Comparison of ENCODE assay signal across 8 cellular contexts in the genomic region with DNA sequence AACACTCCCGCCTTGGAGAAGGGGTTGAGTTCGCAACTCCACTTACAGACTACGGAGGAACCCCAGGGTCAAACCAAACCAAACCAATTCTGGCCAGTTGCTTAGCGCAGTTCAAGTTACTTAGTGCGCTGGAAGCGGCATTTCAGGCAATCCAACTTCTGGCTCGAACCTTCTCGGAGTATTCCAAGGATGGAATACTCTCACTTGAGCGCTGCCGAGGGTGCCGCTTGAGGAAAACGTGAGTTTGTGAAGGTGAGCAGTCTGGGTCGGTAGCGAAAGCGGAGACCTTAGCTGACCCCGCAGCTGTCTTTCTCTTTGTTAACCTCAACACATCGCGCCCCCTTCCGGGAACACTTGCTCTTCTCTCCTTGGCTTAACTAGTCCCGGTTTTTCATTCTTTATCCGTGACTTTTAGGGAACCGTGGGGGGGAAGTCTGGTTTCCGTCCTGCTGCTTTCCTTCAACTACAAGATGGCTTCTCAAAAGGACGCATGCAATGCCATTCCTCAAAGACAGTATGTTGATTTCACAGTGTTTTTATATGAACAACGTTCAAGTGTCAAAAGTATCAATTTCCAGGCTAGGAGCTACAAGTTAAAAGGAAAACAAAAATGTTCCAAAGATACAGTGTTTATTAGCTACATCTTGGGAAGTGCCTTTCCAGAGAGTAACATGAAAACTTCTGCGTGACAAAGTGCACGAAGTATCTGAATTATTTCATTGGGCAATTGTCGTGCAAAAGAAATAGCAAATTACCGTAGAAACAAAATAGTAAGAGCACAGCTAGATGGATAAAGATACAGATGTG. TPM values are rescaled to one million over a fixed set of nuclear protein-coding genes. Genes with fewer than 3 reads are reported as not detected.
DNase-seq lines count a peak whose midpoint lies in the region; ATAC-seq and TF ChIP-seq lines count a peak whose summit lies in the region.

No MANE protein-coding gene starts in this region.

- peak overlapping the region; percentile 100 for H3K27ac Mint-ChIP-seq in activated naive CD4-positive, alpha-beta T cell treated with anti-CD3 and anti-CD28 coated beads, Interleukin-2, amount 50 U/mL, for 24 hours
- H3K27ac Mint-ChIP-seq in glutamatergic neuron (ENCODE audit: unreplicated experiment) = peak overlapping the region; percentile 99

- H3K4me3 ChIP-seq in HAP-1 (peak overlapping the region; percentile 74), Loucy (ENCODE audit: low read length, poor library complexity, severe bottlenecking) (peak overlapping the region; percentile 96), SJSA1 (peak overlapping the region; percentile 69), thoracic aorta (peak overlapping the region; percentile 94)

- peak overlapping the region; percentile 94 for H3K27ac ChIP-seq in SJSA1
- peak overlapping the region; percentile 93 to 99 for H3K27ac ChIP-seq in thoracic aorta

- H3F3A ChIP-seq in Loucy (ENCODE audit: low read depth) = no peaks in the 10 kb centered on the region

- peaks cover 46% of the 10 kb centered on the region for H3K4me1 ChIP-seq in HAP-1
- peaks cover 48% of the 10 kb centered on the region for H3K4me1 ChIP-seq in Loucy (ENCODE audit: insufficient read depth, low read length, poor library complexity, severe bottlenecking)
- peaks cover 15% of the 10 kb centered on the region for H3K4me1 ChIP-seq in SJSA1 (replicated peaks)
- H3K4me1 ChIP-seq in thoracic aorta (ENCODE audit: control insufficient read depth in 1 of 2, low read depth in 2 of 2) = peaks cover 35 to 55% of the 10 kb centered on the region in 2 donors

- in situ Hi-C loops in HAP-1 (cut with MboI; ENCODE audit: low sequenced_read_pairs) = no loop called here

- peaks cover 69% of the 10 kb centered on the region for H3K79me2 ChIP-seq in Loucy (ENCODE audit: insufficient read depth, low read length)

- H3K4me1 Mint-ChIP-seq in activated naive CD4-positive, alpha-beta T cell treated with anti-CD3 and anti-CD28 coated beads, Interleukin-2, amount 50 U/mL, for 24 hours = peaks cover 62% of the 10 kb centered on the region
- H3K4me1 Mint-ChIP-seq in glutamatergic neuron (ENCODE audit: low read depth, unreplicated experiment) = peaks cover 33% of the 10 kb centered on the region

- H2AFZ ChIP-seq in Loucy (ENCODE audit: low read length) = peak overlapping the region; percentile 99

- H3K9me3 Mint-ChIP-seq in activated naive CD4-positive, alpha-beta T cell treated with anti-CD3 and anti-CD28 coated beads, Interleukin-2, amount 50 U/mL, for 24 hours = no peaks in the 10 kb centered on the region
- H3K9me3 Mint-ChIP-seq in glutamatergic neuron (ENCODE audit: unreplicated experiment) = peaks cover 14% of the 10 kb centered on the region

- peak overlapping the region; percentile 97 for H3K9ac ChIP-seq in Loucy (ENCODE audit: low read depth, low read length, poor library complexity, severe bottlenecking)

- peaks cover 11% of the 10 kb centered on the region for H3K36me3 ChIP-seq in HAP-1 (replicated peaks)
- no peaks in the 10 kb centered on the region for H3K36me3 ChIP-seq in Loucy (ENCODE audit: insufficient read depth, low read length)
- H3K36me3 ChIP-seq in SJSA1 = peaks cover 27% of the 10 kb centered on the region
- no peaks in the 10 kb centered on the region for H3K36me3 ChIP-seq in thoracic aorta

- TF ChIP-seq CTCF in Loucy (conservative IDR thresholded peaks at IDR 0.05; ENCODE audit: low read length) = peak; percentile 57
- TF ChIP-seq CTCF in glutamatergic neuron (IDR thresholded peaks at IDR 0.05; ENCODE audit: partially characterized antibody, unreplicated experiment) = peak; percentile 21
- TF ChIP-seq CTCF in omental fat pad (IDR thresholded peaks at IDR 0.05) = no peak
- TF ChIP-seq CTCF in thoracic aorta (IDR thresholded peaks at IDR 0.05) = peak; percentile 34

- no peaks in the 10 kb centered on the region for H3K9me3 ChIP-seq in HAP-1
- no peaks in the 10 kb centered on the region for H3K9me3 ChIP-seq in Loucy (ENCODE audit: insufficient read depth, low read depth, low read length)
- H3K9me3 ChIP-seq in SJSA1 (replicated peaks) = no peaks in the 10 kb centered on the region
- no peaks in the 10 kb centered on the region for H3K9me3 ChIP-seq in thoracic aorta

- no peaks in the 10 kb centered on the region for H3K27me3 Mint-ChIP-seq in activated naive CD4-positive, alpha-beta T cell treated with anti-CD3 and anti-CD28 coated beads, Interleukin-2, amount 50 U/mL, for 24 hours
- H3K27me3 Mint-ChIP-seq in glutamatergic neuron (ENCODE audit: unreplicated experiment) = peaks cover 5% of the 10 kb centered on the region

- peaks cover 13% of the 10 kb centered on the region for H3K36me3 Mint-ChIP-seq in activated naive CD4-positive, alpha-beta T cell treated with anti-CD3 and anti-CD28 coated beads, Interleukin-2, amount 50 U/mL, for 24 hours
- no peaks in the 10 kb centered on the region for H3K36me3 Mint-ChIP-seq in glutamatergic neuron (ENCODE audit: unreplicated experiment)

- H3K9me2 ChIP-seq in Loucy (replicated peaks; ENCODE audit: low read depth, low read length) = no peaks in the 10 kb centered on the region

- peak overlapping the region; percentile 94 for H3K4me3 Mint-ChIP-seq in activated naive CD4-positive, alpha-beta T cell treated with anti-CD3 and anti-CD28 coated beads, Interleukin-2, amount 50 U/mL, for 24 hours
- H3K4me3 Mint-ChIP-seq in glutamatergic neuron (ENCODE audit: unreplicated experiment) = peak overlapping the region; percentile 93

- peak; percentile 86 for ATAC-seq in omental fat pad (ENCODE audit: low FRiP score)
- ATAC-seq in thoracic aorta (ENCODE audit: insufficient number of reproducible peaks, low FRiP score, low read depth) = peak; percentile 77

- peaks cover 38% of the 10 kb centered on the region for H4K20me1 ChIP-seq in Loucy (ENCODE audit: insufficient read depth, low read length, poor library complexity, severe bottlenecking)

- DNase-seq in GDM1 (lab: John Stamatoyannopoulos, UW) (peak; percentile 72), HAP-1 (ENCODE audit: low spot score in 2 of 2) (peak; percentile 94), SJSA1 (ENCODE audit: low read depth in 1 of 2, low spot score in 2 of 2) (peak; percentile 87 to 98), glutamatergic neuron (peak; percentile 77), omental fat pad (ENCODE audit: low spot score) (peak; percentile 61), thoracic aorta (ENCODE audit: low spot score) (peak; percentile 79)

- H3K27me3 ChIP-seq in HAP-1 (ENCODE audit: low read depth) = no peaks in the 10 kb centered on the region
- no peaks in the 10 kb centered on the region for H3K27me3 ChIP-seq in Loucy (ENCODE audit: insufficient read depth, low read length, poor library complexity, severe bottlenecking)
- no peaks in the 10 kb centered on the region for H3K27me3 ChIP-seq in SJSA1 (replicated peaks)
- no peaks in the 10 kb centered on the region for H3K27me3 ChIP-seq in thoracic aorta (replicated peaks; ENCODE audit: insufficient read depth)

- peak overlapping the region; percentile 77 for H3K4me2 ChIP-seq in Loucy (ENCODE audit: low read depth, low read length, poor library complexity, severe bottlenecking)

RNA-seq across cellular contexts. Expression of a gene that starts 0.7 kb away (rescaled TPM):
- 29.2 and 47.1 TPM in 2 replicates for total RNA-seq in SJSA1 (2014; rRNA removed; shearing (Covaris generic))
- total RNA-seq in glutamatergic neuron (ENCODE audit: unreplicated experiment) (149 TPM), omental fat pad (100 to 1,000 TPM in 2 of 4 donors, 10 to 100 TPM in 2; 94.9 to 186 (median 98.0) TPM), thoracic aorta (100 to 1,000 TPM; 114 to 207 TPM)

RNA-seq across cellular contexts. Expression of a gene that starts 31.9 kb away (rescaled TPM):
- total RNA-seq in SJSA1 (2014; rRNA removed; shearing (Covaris generic)) = 11.5 and 13.1 TPM in 2 replicates
- total RNA-seq in glutamatergic neuron (ENCODE audit: unreplicated experiment) = 3.8 TPM
- total RNA-seq in omental fat pad = 1 to 10 TPM; 1.2 to 4.5 (median 4.0) TPM
- total RNA-seq in thoracic aorta = 1 to 10 TPM in 1 of 2 donors, under 1 TPM in 1; 0.95 to 2.0 TPM

Comparison
In these comparisons a context has a peak if more than half of its experiments do, and no peak if none do; other contexts are left out.
1. Peak in every context shown above with its lines: DNase-seq, ATAC-seq, H3K4me3 ChIP-seq and H3K27ac ChIP-seq.
2. CTCF ChIP-seq: peak in Loucy (single experiment), glutamatergic neuron (single experiment) and thoracic aorta (single experiment); none in omental fat pad (0 of 3).